In genomic region chr17:50558955-50559614, GRCh38 we compare ENCODE assay signal across 10 cellular contexts. TPM values are rescaled to one million over a fixed set of nuclear protein-coding genes. Genes with fewer than 3 reads are reported as not detected.
A peak's percentile ranks its signal among the peaks of the same experiment; 100 is the strongest.
DNase-seq lines count a peak whose midpoint lies in the region; ATAC-seq and TF ChIP-seq lines count a peak whose summit lies in the region.
"Had no signal": no experiment of that assay in that cellular context is flagged by ENCODE, and none has a peak within 500 bp of the region (broad histone marks: within the 10 kb centered on the region; RNA-seq: fewer than 3 reads in every experiment).

No MANE protein-coding gene starts in this region.

- DNase-seq in breast epithelium (ENCODE audit: low spot score in 2 of 2) (no peak), MCF 10A (ENCODE audit: unreplicated experiment) (no peak), left kidney (ENCODE audit: low read depth, low spot score) (peak; percentile 71), thoracic aorta (ENCODE audit: low spot score) (no peak), H4 (ENCODE audit: low spot score) (no peak), NCI-H128 (lab: John Stamatoyannopoulos, UW; ENCODE audit: unreplicated experiment) (no peak)
- DNase-seq in activated naive CD4-positive, alpha-beta T cell treated with anti-CD3 and anti-CD28 coated beads, Interleukin-2, amount 10 ng/mL, durations not matched to agents 7 days and 5 days = peak; percentile 39

- H3K27ac Mint-ChIP-seq in MCF 10A (ENCODE audit: low read depth, unreplicated experiment) = no peak overlapping the region
- H3K27ac Mint-ChIP-seq in activated naive CD4-positive, alpha-beta T cell treated with anti-CD3 and anti-CD28 coated beads, Interleukin-2, amount 10 ng/mL, durations not matched to agents 7 days and 5 days = no peak overlapping the region

- no peak for TF ChIP-seq CTCF in breast epithelium (IDR thresholded peaks at IDR 0.05)
- TF ChIP-seq CTCF in MCF 10A (IDR thresholded peaks at IDR 0.05; ENCODE audit: unreplicated experiment) = no peak
- no peak for TF ChIP-seq CTCF in thoracic aorta (IDR thresholded peaks at IDR 0.05)

- H3K4me3 Mint-ChIP-seq in MCF 10A (ENCODE audit: unreplicated experiment) = no peak overlapping the region
- peak overlapping the region; percentile 35 for H3K4me3 Mint-ChIP-seq in activated naive CD4-positive, alpha-beta T cell treated with anti-CD3 and anti-CD28 coated beads, Interleukin-2, amount 10 ng/mL, durations not matched to agents 7 days and 5 days

- H3K36me3 ChIP-seq in breast epithelium (no peaks in the 10 kb centered on the region), thoracic aorta (peaks cover 12% of the 10 kb centered on the region)

- H3K4me3 ChIP-seq in breast epithelium (peak overlapping the region; percentile 12 to 76 (median 68)), thoracic aorta (peak overlapping the region; percentile 75)

- H3K27me3 ChIP-seq in breast epithelium (peaks cover 3 to 28% of the 10 kb centered on the region in 2 donors), thoracic aorta (replicated peaks; ENCODE audit: insufficient read depth) (peaks cover 5% of the 10 kb centered on the region)

- intact Hi-C loops in breast epithelium (cut with DNase I; ENCODE audit: low total_unique reads) = no loop called here
- intact Hi-C loops in MCF 10A (cut with micrococcal nuclease) = no loop called here

- POLR2A ChIA-PET in MCF 10A (lab: Yijun Ruan, JAX) = no interaction called here

- no peaks in the 10 kb centered on the region for H3K4me1 Mint-ChIP-seq in MCF 10A (ENCODE audit: insufficient read depth, unreplicated experiment)
- peaks cover 16% of the 10 kb centered on the region for H3K4me1 Mint-ChIP-seq in activated naive CD4-positive, alpha-beta T cell treated with anti-CD3 and anti-CD28 coated beads, Interleukin-2, amount 10 ng/mL, durations not matched to agents 7 days and 5 days

- no peak for TF ChIP-seq POLR2A in breast epithelium (IDR thresholded peaks at IDR 0.05)

- no peaks in the 10 kb centered on the region for H3K9me3 ChIP-seq in breast epithelium
- H3K9me3 ChIP-seq in thoracic aorta = no peaks in the 10 kb centered on the region

- BruUV-seq in MCF 10A (replicated peaks; lab: Mats Ljungman, UMichigan) = no TSS peak

- H3K27me3 Mint-ChIP-seq in MCF 10A (ENCODE audit: insufficient read depth, unreplicated experiment) = peaks cover 25% of the 10 kb centered on the region
- H3K27me3 Mint-ChIP-seq in activated naive CD4-positive, alpha-beta T cell treated with anti-CD3 and anti-CD28 coated beads, Interleukin-2, amount 10 ng/mL, durations not matched to agents 7 days and 5 days = peaks cover 86% of the 10 kb centered on the region

- H3K4me1 ChIP-seq in breast epithelium (peaks cover 0 to 9% of the 10 kb centered on the region in 2 donors), thoracic aorta (ENCODE audit: control insufficient read depth in 1 of 2, low read depth in 2 of 2) (peaks cover 27 to 35% of the 10 kb centered on the region in 2 donors)

- H3K27ac ChIP-seq in breast epithelium (peak overlapping the region in 1 of 2 donors; percentile 48), thoracic aorta (no peak overlapping the region)

- H3K36me3 Mint-ChIP-seq in MCF 10A (ENCODE audit: insufficient read depth, unreplicated experiment) = no peaks in the 10 kb centered on the region
- H3K36me3 Mint-ChIP-seq in activated naive CD4-positive, alpha-beta T cell treated with anti-CD3 and anti-CD28 coated beads, Interleukin-2, amount 10 ng/mL, durations not matched to agents 7 days and 5 days = no peaks in the 10 kb centered on the region

- H3K9me3 Mint-ChIP-seq in MCF 10A (ENCODE audit: unreplicated experiment) = no peaks in the 10 kb centered on the region
- H3K9me3 Mint-ChIP-seq in activated naive CD4-positive, alpha-beta T cell treated with anti-CD3 and anti-CD28 coated beads, Interleukin-2, amount 10 ng/mL, durations not matched to agents 7 days and 5 days = no peaks in the 10 kb centered on the region

- CTCF ChIA-PET in MCF 10A (lab: Yijun Ruan, JAX) = interaction anchor here (0.7 to 1.4 kb wide), 4 partner anchors 8 to 102 kb away, joined by 3 to 4 read pairs (median 4); partner anchors contain the start of gene SPATA20
- CTCF ChIA-PET in activated naive CD4-positive, alpha-beta T cell treated with anti-CD3 and anti-CD28 coated beads, Interleukin-2, amount 10 ng/mL, durations not matched to agents 7 days and 5 days (lab: Charles Lee) = interaction anchor here (1.5 to 2.9 kb wide), 2 partner anchors 9 to 67 kb away, joined by 7 to 13 read pairs; no protein-coding TSS in a partner anchor

- no peak for ATAC-seq in thoracic aorta (ENCODE audit: insufficient number of reproducible peaks, low FRiP score, low read depth)
- no peak for ATAC-seq in GM19463 (IDR thresholded peaks at IDR 0.05; ENCODE audit: unreplicated experiment)

RNA-seq across cellular contexts. Expression of gene CACNA1G, which starts 1.4 kb away (rescaled TPM):
- 1 to 10 TPM in 2 of 3 donors, under 1 TPM in 1; 0.32 to 2.6 (median 2.3) TPM for total RNA-seq in breast epithelium
- total RNA-seq in MCF 10A (2022) = not detected in 2 replicates
- 1 to 10 TPM in 1 of 2 donors, under 1 TPM in 1; 0.27 to 2.3 TPM for total RNA-seq in thoracic aorta
- 0.97 and 1.7 TPM in 2 replicates for total RNA-seq in H4 (2014; rRNA removed; shearing (Covaris generic))
- total RNA-seq: dermis blood vessel endothelial cell; T-helper 1 cell treated with Interleukin-12 subunit alpha and Interleukin-12 subunit beta and Interleukin-4 antibody, amounts not matched to agents 30 ng/mL and 1 ng/mL, for 36 hours had no signal

RNA-seq across cellular contexts. Expression of gene SPATA20, which starts 12.1 kb away (rescaled TPM):
- total RNA-seq in breast epithelium = 10 to 100 TPM; 52.4 to 62.3 (median 58.4) TPM
- 35.3 and 39.4 TPM in 2 replicates for total RNA-seq in MCF 10A (2022)
- total RNA-seq in thoracic aorta = 100 to 1,000 TPM in 1 of 2 donors, 10 to 100 TPM in 1; 82.8 to 118 TPM
- total RNA-seq in H4 (2014; rRNA removed; shearing (Covaris generic)) = 88.7 and 104 TPM in 2 replicates

RNA-seq across cellular contexts. Expression of gene EPN3, which starts 26.6 kb away (rescaled TPM):
- total RNA-seq in breast epithelium = 10 to 100 TPM in 1 of 3 donors, 1 to 10 TPM in 1, not detected in 1; 8.2 to 32.8 TPM
- total RNA-seq in MCF 10A (2022) = 2.1 and 4.4 TPM in 2 replicates
- total RNA-seq in thoracic aorta = 1 to 10 TPM in 1 of 2 donors, not detected in 1; 1.4 TPM
- total RNA-seq in H4 (2014; rRNA removed; shearing (Covaris generic)) = not detected in 2 replicates

RNA-seq across cellular contexts. Expression of gene MYCBPAP, which starts 50.8 kb away (rescaled TPM):
- total RNA-seq in breast epithelium (1 to 10 TPM in 2 of 3 donors, under 1 TPM in 1; 0.66 to 1.9 (median 1.3) TPM), MCF 10A (2022) (0.19 TPM in 1 of 2 replicates, not detected in the other), thoracic aorta (under 1 TPM; 0.56 to 0.68 TPM)
- total RNA-seq in H4 (2014; rRNA removed; shearing (Covaris generic)) = not detected in 2 replicates

Comparison
In these comparisons a context has a peak if more than half of its experiments do, and no peak if none do; other contexts are left out.
1. DNase-seq: peak in activated naive CD4-positive, alpha-beta T cell treated with anti-CD3 and anti-CD28 coated beads, Interleukin-2, amount 10 ng/mL, durations not matched to agents 7 days and 5 days (single experiment) and left kidney (single experiment); none in breast epithelium (0 of 2), MCF 10A (single experiment), thoracic aorta (single experiment), H4 (single experiment) and NCI-H128 (single experiment).